Comparison of ENCODE assay signal across 9 cellular contexts in the genomic region with DNA sequence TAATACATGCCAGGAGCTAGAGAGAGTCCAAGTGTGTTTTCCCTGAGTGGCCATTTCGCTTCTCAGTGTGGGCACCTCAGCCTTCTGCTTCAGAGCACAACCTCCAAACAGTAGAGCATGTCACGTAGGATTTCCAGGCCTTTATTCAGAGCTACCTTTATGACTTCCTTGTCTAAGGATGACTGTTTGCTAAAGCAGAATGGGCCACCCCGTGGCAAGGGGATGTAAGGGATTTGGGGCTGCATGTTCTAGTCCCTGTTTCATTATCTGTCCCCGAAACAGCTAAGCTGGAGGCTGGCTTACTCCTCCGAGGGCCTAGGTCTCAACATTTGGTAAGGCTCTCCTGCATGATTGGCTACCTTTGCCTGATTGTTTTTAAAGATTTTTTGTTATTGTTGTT. TPM values are rescaled to one million over a fixed set of nuclear protein-coding genes. Genes with fewer than 3 reads are reported as not detected.
A peak's percentile ranks its signal among the peaks of the same experiment; 100 is the strongest.
DNase-seq lines count a peak whose midpoint lies in the region; ATAC-seq, FAIRE-seq and TF ChIP-seq lines count a peak whose summit lies in the region.
"Had no signal": no experiment of that assay in that cellular context is flagged by ENCODE, and none has a peak within 500 bp of the region (broad histone marks: within the 10 kb centered on the region; RNA-seq: fewer than 3 reads in every experiment).

No MANE protein-coding gene starts in this region.

- peak; percentile 7 for FAIRE-seq in H1 (lab: Jason Lieb, UNC)

- H3K9ac ChIP-seq in BLaER1: peak overlapping the region; percentile 99; the same call in 1 of the 2 replicates
- no peak overlapping the region; a peak in 1 of 7 replicates for H3K9ac ChIP-seq in H1 (replicated peaks in 1 of 4; ENCODE audit: extremely low read depth in 1 of 4, low read depth in 3 of 4, low read length in 3 of 4)

- peak overlapping the region; percentile 93 for H3K4me2 ChIP-seq in BLaER1
- H3K4me2 ChIP-seq in OCI-LY7 (ENCODE audit: low read length): peak overlapping the region; percentile 84
- no peak overlapping the region for H3K4me2 ChIP-seq in H1 (ENCODE audit: insufficient read depth in 1 of 2, low read depth in 2 of 2, low read length in 2 of 2)

- peak in 1 of 2 experiments; percentile 31; a peak in 2 of 4 replicates for TF ChIP-seq RAD21 in H1 (IDR thresholded peaks at IDR 0.05 in 1 of 2, conservative IDR thresholded peaks at IDR 0.05 in 1 of 2; ENCODE audit: low read depth in 2 of 2, low read length in 2 of 2)

- H3K4me3 ChIP-seq in BLaER1 (peak overlapping the region; percentile 12; the same call in 1 of the 2 replicates), OCI-LY7 (ENCODE audit: low read depth, low read length, poor library complexity, severe bottlenecking) (peak overlapping the region; percentile 39), H1 (ENCODE audit: extremely low read depth in 1 of 4, insufficient read depth in 2 of 4, low read depth in 3 of 4, low read length in 4 of 4) (no peak overlapping the region)
- H3K4me3 ChIP-seq: coronary artery had no signal

- H3K18ac ChIP-seq in H1 (ENCODE audit: extremely low read depth, low read length): no peak overlapping the region

- no peak overlapping the region for H3K14ac ChIP-seq in H1 (ENCODE audit: insufficient read length)

- BruUV-seq in OCI-LY7 (replicated peaks; lab: Mats Ljungman, UMichigan): no TSS peak

- H3K23ac ChIP-seq in H1 (ENCODE audit: insufficient read length): no peak overlapping the region

- CTCF ChIA-PET in OCI-LY7 (lab: Charles Lee; ENCODE audit: unreplicated experiment) (interaction anchor here (0.6 to 2.4 kb wide), 4 partner anchors 24 to 323 kb away, joined by 3 to 7 read pairs (median 4); no protein-coding TSS in a partner anchor), H1 (lab: Charles Lee; ENCODE audit: partially characterized antibody) (interaction anchor here (0.7 to 1.5 kb wide), 5 partner anchors 18 to 156 kb away, joined by 3 to 4 read pairs (median 4); no protein-coding TSS in a partner anchor)

- no peak overlapping the region for H2BK12ac ChIP-seq in H1 (ENCODE audit: low read depth, low read length)

- no peak for TF ChIP-seq EP300 in H1 (IDR thresholded peaks at IDR 0.05; ENCODE audit: borderline replicate concordance in 1 of 2, low read depth in 2 of 2, low read length in 2 of 2)

- peaks cover 31% of the 10 kb centered on the region; the same call in 1 of the 2 replicates for H4K20me1 ChIP-seq in BLaER1
- peaks cover 29% of the 10 kb centered on the region; the same call in 1 of the 2 replicates for H4K20me1 ChIP-seq in OCI-LY7 (ENCODE audit: insufficient read depth, low read length)
- H4K20me1 ChIP-seq in H1 (replicated peaks in 1 of 2; ENCODE audit: control insufficient read depth in 1 of 2, insufficient read depth in 2 of 2, low read length in 2 of 2): no peaks in the 10 kb centered on the region

- no peak overlapping the region for H4K5ac ChIP-seq in H1 (ENCODE audit: insufficient read length, low read depth, low read length)

- POLR2A ChIA-PET in OCI-LY7 (lab: Charles Lee) (interaction anchor here (0.9 to 2.8 kb wide), 10 partner anchors 10 to 789 kb away, joined by 3 to 20 read pairs (median 5); no protein-coding TSS in a partner anchor), H1 (lab: Charles Lee; ENCODE audit: partially characterized antibody) (interaction anchor here (1.3 kb wide), 1 partner anchor 153 kb away, joined by 3 read pairs; no protein-coding TSS in a partner anchor)

- peaks cover 5% of the 10 kb centered on the region for H3K79me1 ChIP-seq in H1 (ENCODE audit: low read depth, low read length)

- TF ChIP-seq CTCF in OCI-LY7 (conservative IDR thresholded peaks at IDR 0.05; ENCODE audit: low read length) (peak; percentile 66), H1 (IDR thresholded peaks at IDR 0.05; ENCODE audit: control extremely low read depth in 1 of 3, insufficient read depth in 1 of 3, low read depth in 1 of 3, low read length in 3 of 3) (peak in 1 of 3 experiments; percentile 12; a peak in 1 of 4 replicates)

- ATAC-seq in GM18519 (IDR thresholded peaks at IDR 0.05; ENCODE audit: low FRiP score, unreplicated experiment) (peak; percentile 42), sciatic nerve (no peak), GM18517 (IDR thresholded peaks at IDR 0.05; ENCODE audit: unreplicated experiment) (no peak)

- H3K36me3 ChIP-seq in BLaER1 (peaks cover 33% of the 10 kb centered on the region), OCI-LY7 (ENCODE audit: insufficient read depth, low read length) (peaks cover 30% of the 10 kb centered on the region), H1 (ENCODE audit: control insufficient read depth in 2 of 4, insufficient read depth in 4 of 4, low read length in 3 of 4) (no peaks in the 10 kb centered on the region)

- intact Hi-C loops in OCI-LY7 (cut with micrococcal nuclease; ENCODE audit: unreplicated experiment) (no loop called here), sciatic nerve (cut with DNase I) (no loop called here)

- DNase-seq in OCI-LY7 (ENCODE audit: low spot score): peak; percentile 75
- no peak for DNase-seq in H1 (ENCODE audit: low read depth in 1 of 2, low spot score in 2 of 2)
- no peak for DNase-seq in sciatic nerve (ENCODE audit: low spot score)
- DNase-seq in NCI-H2081 treated with DMSO at 0.1 percent for 48 hours (lab: John Stamatoyannopoulos, UW): no peak
- DNase-seq in amniotic stem cell (lab: John Stamatoyannopoulos, UW): no peak

- H3K56ac ChIP-seq in H1 (replicated peaks; ENCODE audit: insufficient read length, low read depth, low read length): no peak overlapping the region

- H3K4ac ChIP-seq in H1 (replicated peaks; ENCODE audit: insufficient read length, low read depth, low read length): no peak overlapping the region

- no peak overlapping the region for H2BK120ac ChIP-seq in H1 (replicated peaks; ENCODE audit: low read depth, low read length)

- 80% methylated on average over 5 of the region's 5 CpGs; no CpG with 5 or more reads in 1 of the 2 experiments for WGBS in H1 (ENCODE audit: extremely low coverage in 1 of 2, insufficient coverage in 1 of 2, insufficient read length in 1 of 2, insufficient replicate concordance in 2 of 2, low coverage in 1 of 2, low lambda C conversion rate in 2 of 2, missing lambda C conversion rate in 1 of 2), 2 experiments

- H3K9me3 ChIP-seq in BLaER1: peaks cover 30% of the 10 kb centered on the region
- peaks cover 14% of the 10 kb centered on the region; the same call in 1 of the 2 replicates for H3K9me3 ChIP-seq in OCI-LY7 (ENCODE audit: low read length)
- H3K9me3 ChIP-seq in H1 (ENCODE audit: insufficient read depth in 2 of 2, low read depth in 1 of 2, low read length in 1 of 2): no peaks in the 10 kb centered on the region

- H3K4me1 ChIP-seq in BLaER1 (peaks cover 58% of the 10 kb centered on the region), OCI-LY7 (ENCODE audit: insufficient read depth, low read length, poor library complexity, severe bottlenecking) (peaks cover 62% of the 10 kb centered on the region), H1 (replicated peaks in 1 of 4; ENCODE audit: control insufficient read depth in 3 of 4, insufficient read depth in 4 of 4, low read length in 3 of 4) (peaks cover 5 to 21% (median 15%) of the 10 kb centered on the region in 4 experiments; a peak in 6 of 7 replicates)

- H4K8ac ChIP-seq in H1 (ENCODE audit: extremely low read depth, insufficient read depth, low read length): no peak overlapping the region

- H3K27ac ChIP-seq in BLaER1 (peak overlapping the region; percentile 99), OCI-LY7 (ENCODE audit: low read depth, low read length, poor library complexity, severe bottlenecking) (peak overlapping the region; percentile 73), H1 (ENCODE audit: low read depth, low read length) (no peak overlapping the region)

- H2AFZ ChIP-seq in OCI-LY7 (ENCODE audit: low read length) (no peak overlapping the region), H1 (ENCODE audit: low read length) (no peak overlapping the region)

- no peak overlapping the region for H2BK15ac ChIP-seq in H1 (ENCODE audit: low read length)

- H4K91ac ChIP-seq in H1 (replicated peaks; ENCODE audit: insufficient read length, low read length): no peak overlapping the region

- H3K23me2 ChIP-seq in H1 (ENCODE audit: low read depth, low read length): peaks cover 1% of the 10 kb centered on the region; the same call in 1 of the 2 replicates

- no peak for TF ChIP-seq POLR2A in H1 (IDR thresholded peaks at IDR 0.05; ENCODE audit: control extremely low read depth in 1 of 2, low read depth in 2 of 2, low read length in 2 of 2)

- H3K9me2 ChIP-seq in OCI-LY7 (ENCODE audit: insufficient read depth, low read length): no peaks in the 10 kb centered on the region

- no peaks in the 10 kb centered on the region for H3K27me3 ChIP-seq in BLaER1
- no peaks in the 10 kb centered on the region for H3K27me3 ChIP-seq in H1 (replicated peaks in 1 of 4; ENCODE audit: control insufficient read depth in 3 of 4, extremely low read depth in 1 of 4, insufficient read depth in 3 of 4, low read length in 3 of 4)

- no peak overlapping the region for H2BK20ac ChIP-seq in H1 (ENCODE audit: low read length)

- H2AK5ac ChIP-seq in H1 (ENCODE audit: low read depth, low read length): no peak overlapping the region

- H3K79me2 ChIP-seq in OCI-LY7 (ENCODE audit: insufficient read depth, low read depth, low read length) (peaks cover 100% of the 10 kb centered on the region), H1 (ENCODE audit: control insufficient read depth in 1 of 2, insufficient read depth in 2 of 2, low read length in 2 of 2) (peaks cover 0 to 83% of the 10 kb centered on the region in 2 experiments; a peak in 3 of 4 replicates)

- H2BK5ac ChIP-seq in H1 (ENCODE audit: low read depth, low read length): no peak overlapping the region

TF ChIP-seq in H1, 55 proteins besides CTCF, POLR2A, EP300 and RAD21 (continues in another document):
- TF ChIP-seq, protein P1, sequence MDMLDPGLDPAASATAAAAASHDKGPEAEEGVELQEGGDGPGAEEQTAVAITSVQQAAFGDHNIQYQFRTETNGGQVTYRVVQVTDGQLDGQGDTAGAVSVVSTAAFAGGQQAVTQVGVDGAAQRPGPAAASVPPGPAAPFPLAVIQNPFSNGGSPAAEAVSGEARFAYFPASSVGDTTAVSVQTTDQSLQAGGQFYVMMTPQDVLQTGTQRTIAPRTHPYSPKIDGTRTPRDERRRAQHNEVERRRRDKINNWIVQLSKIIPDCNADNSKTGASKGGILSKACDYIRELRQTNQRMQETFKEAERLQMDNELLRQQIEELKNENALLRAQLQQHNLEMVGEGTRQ (IDR thresholded peaks at IDR 0.05; ENCODE audit: low read length): no peak

RNA-seq across cellular contexts. Expression of gene RNASEH2B, which starts 6.0 kb away (rescaled TPM):
- total RNA-seq in OCI-LY7 (2014; rRNA removed; shearing (Covaris generic)): 322 and 392 TPM in 2 replicates
- total RNA-seq in OCI-LY7 (2022) (225 and 277 TPM in 2 replicates), sciatic nerve (45.7 TPM)
- 43.8 and 43.9 TPM in 2 replicates for total RNA-seq in H1 (2021; fragmentation: NEBNext Ultra II Directional; extraction: Animal tissue kit (Norgen Biotek cat#: 25700))
- polyA plus RNA-seq in H1 (2011; rRNA removed): 8.5 and 19.3 TPM in 2 replicates
- 21.2 TPM for polyA plus RNA-seq in H1 (2011; cell fraction: cytosol; rRNA removed)
- 7.2 TPM for polyA plus RNA-seq in H1 (2011; cell fraction: nucleus; rRNA removed)
- 26.5 to 52.4 TPM (median 33.4 TPM) in 4 replicates for polyA plus RNA-seq in H1 (2012, experiment 1 of 2)
- polyA plus RNA-seq in H1 (2012, experiment 2 of 2): 19.3 TPM
- polyA plus RNA-seq in H1 (2013, experiment 1 of 2): 44.7 TPM
- polyA plus RNA-seq in H1 (2013, experiment 2 of 2): 45.8 TPM
- 17.2 and 19.5 TPM in 2 replicates for polyA minus RNA-seq in H1 (2011; rRNA and poly(A)+ RNA removed)
- polyA minus RNA-seq in H1 (2011; cell fraction: cytosol; rRNA and poly(A)+ RNA removed): 11.7 TPM
- polyA minus RNA-seq in H1 (2011; cell fraction: nucleus; rRNA and poly(A)+ RNA removed): 66.1 TPM

Comparison
In these comparisons a context has a peak if more than half of its experiments do, and no peak if none do; other contexts are left out.
1. H3K4me2 ChIP-seq: peak in BLaER1 (single experiment) and OCI-LY7 (single experiment); none in H1 (0 of 2).
2. H3K4me3 ChIP-seq: peak in BLaER1 (single experiment) and OCI-LY7 (single experiment); none in H1 (0 of 4).